ENCODE assay signal across 11 cellular contexts in genomic region chr15:91291673-91292072, GRCh38.
A peak's percentile ranks its signal among the peaks of the same experiment; 100 is the strongest.
DNase-seq lines count a peak whose midpoint lies in the region; ATAC-seq and TF ChIP-seq lines count a peak whose summit lies in the region.
"Had no signal": no experiment of that assay in that cellular context is flagged by ENCODE, and none has a peak within 500 bp of the region (broad histone marks: within the 10 kb centered on the region; RNA-seq: fewer than 3 reads in every experiment).

No MANE protein-coding gene starts in this region.

- intact Hi-C loops in A673 (cut with micrococcal nuclease; ENCODE audit: unreplicated experiment), result no loop called here

- H3K27me3 ChIP-seq in A673 (replicated peaks; ENCODE audit: insufficient read depth, low read depth, low read length, poor library complexity) (no peaks in the 10 kb centered on the region), Karpas-422 (ENCODE audit: low read length) (no peaks in the 10 kb centered on the region; the same call in 1 of the 2 replicates)

- H2AFZ ChIP-seq in Karpas-422 (ENCODE audit: low read length), result no peak overlapping the region
- H2AFZ ChIP-seq: PC-9 had no signal

- no peaks in the 10 kb centered on the region for H3K9me2 ChIP-seq in Karpas-422 (replicated peaks; ENCODE audit: insufficient read depth, low read length)

- no peak for TF ChIP-seq CTCF in A673 (conservative IDR thresholded peaks at IDR 0.05; ENCODE audit: low read depth, low read length)

- H3K4me3 ChIP-seq in A673 (ENCODE audit: low read depth, low read length, poor library complexity, severe bottlenecking) (no peak overlapping the region), Karpas-422 (ENCODE audit: low read length) (no peak overlapping the region)
- H3K4me3 ChIP-seq: PC-9 had no signal

- BruUV-seq in A673 (replicated peaks; lab: Mats Ljungman, UMichigan), result no TSS peak

- H3K36me3 ChIP-seq in A673 (ENCODE audit: insufficient read depth, low read length, poor library complexity, severe bottlenecking) (no peaks in the 10 kb centered on the region), Karpas-422 (ENCODE audit: insufficient read depth, low read length) (no peaks in the 10 kb centered on the region)

- ATAC-seq in GM18873 (IDR thresholded peaks at IDR 0.05; ENCODE audit: low FRiP score, unreplicated experiment) (peak; percentile 71), GM21423 (IDR thresholded peaks at IDR 0.05; ENCODE audit: unreplicated experiment) (no peak)

- POLR2A ChIA-PET in A673 (lab: Charles Lee; ENCODE audit: low non-redundant PET), result no interaction called here

- peak; percentile 12 for DNase-seq in A673 (ENCODE audit: low spot score)
- peak; percentile 65 for DNase-seq in Karpas-422
- DNase-seq in cerebellum (ENCODE audit: low spot score), result peak; percentile 14
- no peak for DNase-seq in islet precursor cell
- no peak for DNase-seq in NCI-H345 treated with DMSO at 0.1 percent for 48 hours (lab: John Stamatoyannopoulos, UW; ENCODE audit: unreplicated experiment)
- DNase-seq in hippocampal formation (lab: John Stamatoyannopoulos, UW), result no peak
- DNase-seq: activated naive CD4-positive, alpha-beta T cell; DND-41; PC-9 had no signal

- H3K4me1 ChIP-seq in A673 (ENCODE audit: insufficient read depth, low read length, poor library complexity, severe bottlenecking), result no peaks in the 10 kb centered on the region
- H3K4me1 ChIP-seq in Karpas-422 (ENCODE audit: low read length), result peaks cover 7% of the 10 kb centered on the region

- H4K20me1 ChIP-seq in Karpas-422 (ENCODE audit: insufficient read depth, low read depth, low read length), result no peaks in the 10 kb centered on the region

- no peak overlapping the region for H3K4me2 ChIP-seq in Karpas-422 (ENCODE audit: low read depth, low read length, poor library complexity, severe bottlenecking)
- H3K4me2 ChIP-seq: PC-9 had no signal

- H3K79me2 ChIP-seq in Karpas-422 (ENCODE audit: low read length), result no peaks in the 10 kb centered on the region

- H3K27ac ChIP-seq in A673 (ENCODE audit: low read depth, low read length, poor library complexity, severe bottlenecking) (no peak overlapping the region), Karpas-422 (ENCODE audit: low read length) (no peak overlapping the region)
- H3K27ac ChIP-seq: PC-9 had no signal

- CTCF ChIA-PET in A673 (lab: Charles Lee), result no interaction called here

- H3K9me3 ChIP-seq in A673 (ENCODE audit: low read depth, low read length, poor library complexity, severe bottlenecking) (no peaks in the 10 kb centered on the region), Karpas-422 (ENCODE audit: low read length) (no peaks in the 10 kb centered on the region)

- H3K9ac ChIP-seq in Karpas-422 (ENCODE audit: low read length), result no peak overlapping the region

Comparison
In these comparisons a context has a peak if more than half of its experiments do, and no peak if none do; other contexts are left out.
1. DNase-seq: peak in A673 (single experiment), Karpas-422 (single experiment) and cerebellum (single experiment); none in islet precursor cell (single experiment), NCI-H345 treated with DMSO at 0.1 percent for 48 hours (single experiment) and hippocampal formation (0 of 2).